ENCODE assay signal across 21 cellular contexts in genomic region chr9:19246891-19247290, GRCh38. TPM values are rescaled to one million over a fixed set of nuclear protein-coding genes. Genes with fewer than 3 reads are reported as not detected.
DNase-seq lines count a peak whose midpoint lies in the region; ATAC-seq, FAIRE-seq and TF ChIP-seq lines count a peak whose summit lies in the region.
"Had no signal": no experiment of that assay in that cellular context is flagged by ENCODE, and none has a peak within 500 bp of the region (broad histone marks: within the 10 kb centered on the region; RNA-seq: fewer than 3 reads in every experiment).

No MANE protein-coding gene starts in this region.

- FAIRE-seq in K562 (lab: Jason Lieb, UNC): no peak
- FAIRE-seq: A204.1, D721Med, G401.6, GM12892, GM19239 had no signal

- intact Hi-C loops in left ventricle myocardium superior (cut with micrococcal nuclease) (no loop called here), K562 (cut with micrococcal nuclease) (no loop called here)

- H3K4me1 Mint-ChIP-seq in GM23338 (peaks cover 26% of the 10 kb centered on the region), progenitor cell of endocrine pancreas (ENCODE audit: low read depth) (peaks cover 41% of the 10 kb centered on the region)

- H3K36me3 Mint-ChIP-seq in GM23338 (ENCODE audit: low read depth) (peaks cover 9% of the 10 kb centered on the region; the same call in 1 of the 3 replicates), progenitor cell of endocrine pancreas (ENCODE audit: insufficient read depth) (peaks cover 8% of the 10 kb centered on the region)

- peaks cover 88% of the 10 kb centered on the region for H3K79me2 ChIP-seq in GM23338 (replicated peaks; ENCODE audit: insufficient read depth)
- peaks cover 58% of the 10 kb centered on the region for H3K79me2 ChIP-seq in K562 (ENCODE audit: control insufficient read depth, insufficient read depth, low read length)

- H3K9me2 ChIP-seq in GM23338 (ENCODE audit: insufficient read depth): no peaks in the 10 kb centered on the region

- no peaks in the 10 kb centered on the region; the same call in 1 of the 2 replicates for H4K20me1 ChIP-seq in GM23338 (replicated peaks; ENCODE audit: insufficient read depth)
- no peaks in the 10 kb centered on the region for H4K20me1 ChIP-seq in K562 (replicated peaks; ENCODE audit: control insufficient read depth, insufficient read depth, low read length)

- H3K27me3 Mint-ChIP-seq in GM23338 (ENCODE audit: insufficient read depth, low read depth, poor library complexity): peaks cover 6% of the 10 kb centered on the region
- H3K27me3 Mint-ChIP-seq in progenitor cell of endocrine pancreas: no peaks in the 10 kb centered on the region
- H3K27me3 Mint-ChIP-seq: B cell; CD4-positive, alpha-beta memory T cell had no signal

- H3K4me3 Mint-ChIP-seq in GM23338 (no peak overlapping the region), progenitor cell of endocrine pancreas (ENCODE audit: low read depth) (peak overlapping the region; percentile 0)
- H3K4me3 Mint-ChIP-seq: B cell; CD4-positive, alpha-beta memory T cell had no signal

- no peaks in the 10 kb centered on the region for H3F3A ChIP-seq in GM23338 (replicated peaks; ENCODE audit: low read depth)

- no peaks in the 10 kb centered on the region for H3K9me3 ChIP-seq in cardiac muscle cell (ENCODE audit: low read depth)
- H3K9me3 ChIP-seq in K562 (replicated peaks; ENCODE audit: control insufficient read depth, insufficient read depth, low read depth, low read length): no peaks in the 10 kb centered on the region

- H3K4me3 ChIP-seq in cardiac muscle cell: no peak overlapping the region
- no peak overlapping the region for H3K4me3 ChIP-seq in GM23338
- no peak overlapping the region for H3K4me3 ChIP-seq in K562

- TF ChIP-seq CTCF in cardiac muscle cell (IDR thresholded peaks at IDR 0.05; ENCODE audit: low read depth, low read length) (no peak), GM23338 (conservative IDR thresholded peaks at IDR 0.05; ENCODE audit: low read depth in 2 of 2) (no peak), K562 (IDR thresholded peaks at IDR 0.05 in 2 of 3, conservative IDR thresholded peaks at IDR 0.05 in 1 of 3; ENCODE audit: insufficient read depth in 2 of 3, low read depth in 1 of 3, low read length in 3 of 3) (no peak), progenitor cell of endocrine pancreas (IDR thresholded peaks at IDR 0.05; ENCODE audit: unreplicated experiment) (no peak)

- H3K36me3 ChIP-seq in cardiac muscle cell (no peaks in the 10 kb centered on the region), GM23338 (ENCODE audit: insufficient read depth) (no peaks in the 10 kb centered on the region), K562 (ENCODE audit: control insufficient read depth, insufficient read depth, low read length) (no peaks in the 10 kb centered on the region)

- H3K27me3 ChIP-seq in cardiac muscle cell (no peaks in the 10 kb centered on the region), GM23338 (ENCODE audit: insufficient read depth) (no peaks in the 10 kb centered on the region), K562 (ENCODE audit: control insufficient read depth in 2 of 2, insufficient read depth in 2 of 2, low read length in 2 of 2) (no peaks in the 10 kb centered on the region)

- H3K9me1 ChIP-seq in K562 (ENCODE audit: control insufficient read depth, insufficient read depth, low read length): no peaks in the 10 kb centered on the region

- H3K4me1 ChIP-seq in cardiac muscle cell (ENCODE audit: low read depth) (peaks cover 8% of the 10 kb centered on the region), GM23338 (ENCODE audit: insufficient read depth) (peaks cover 11% of the 10 kb centered on the region), K562 (replicated peaks in 1 of 2; ENCODE audit: control insufficient read depth in 2 of 2, insufficient read depth in 2 of 2, low read length in 2 of 2) (peaks cover 0 to 3% of the 10 kb centered on the region in 2 experiments; a peak in 2 of 5 replicates)

- no peak overlapping the region for H3K27ac Mint-ChIP-seq in GM23338
- H3K27ac Mint-ChIP-seq in progenitor cell of endocrine pancreas: peak overlapping the region; percentile 61
- H3K27ac Mint-ChIP-seq: B cell had no signal

- CTCF ChIA-PET in K562 (lab: Yijun Ruan, JAX; ENCODE audit: low intra/inter-chr PET ratio): no interaction called here

- in situ Hi-C loops in K562 (cut with MboI): no loop called here

- no peaks in the 10 kb centered on the region for H3K9me3 Mint-ChIP-seq in GM23338
- no peaks in the 10 kb centered on the region for H3K9me3 Mint-ChIP-seq in progenitor cell of endocrine pancreas (ENCODE audit: low read depth)

- H2AFZ ChIP-seq in GM23338 (no peak overlapping the region), K562 (ENCODE audit: low read depth, low read length) (no peak overlapping the region)

- H3K27ac ChIP-seq in cardiac muscle cell (peak overlapping the region; percentile 42), GM23338 (ENCODE audit: low read depth) (peak overlapping the region; percentile 8; the same call in 1 of the 2 replicates), K562 (ENCODE audit: extremely low read depth, low read depth, low read length) (0 out of 3 replicates have a peak overlapping the region, but pooled peaks have one; percentile 15)

- TF ChIP-seq POLR2A in K562 (conservative IDR thresholded peaks at IDR 0.05): no peak

- 0% methylated on average over 2 of the region's 3 CpGs for WGBS in K562 (ENCODE audit: insufficient coverage, low coverage, missing lambda C conversion rate)

- TF ChIP-seq RAD21 in K562 (CRISPR knock-in tag; conservative IDR thresholded peaks at IDR 0.05 in 1 of 2, IDR thresholded peaks at IDR 0.05 in 1 of 2): no peak

- DNase-seq in cardiac muscle cell (ENCODE audit: low read depth in 1 of 2, low spot score in 1 of 2) (no peak), left ventricle myocardium superior (no peak), GM23338 (ENCODE audit: low spot score) (no peak), K562 (ENCODE audit: extremely low read depth in 1 of 4, low spot score in 3 of 4) (no peak), progenitor cell of endocrine pancreas (ENCODE audit: low spot score, unreplicated experiment) (no peak), HuH-7.5 (ENCODE audit: low spot score) (no peak)
- DNase-seq: C1 segment of cervical spinal cord; CD4-positive, alpha-beta memory T cell; COR-L47; DMS153; DMS79 treated with DMSO at 0.1 percent for 48 hours; EL; HCEC 1CT; IMR-90 had no signal

- 0 out of 2 replicates have a peak, but pooled peaks have one; percentile 11 for TF ChIP-seq EP300 in K562 (IDR thresholded peaks at IDR 0.05; ENCODE audit: low read length)

- BruUV-seq in K562 (replicated peaks; lab: Mats Ljungman, UMichigan): no TSS peak

- POLR2A ChIA-PET in K562 (lab: Yijun Ruan, JAX): interaction anchor here (1.4 to 1.5 kb wide), 2 partner anchors 13 to 16 kb away, joined by 4 read pairs; partner anchors contain the start of gene DENND4C

- H3K9ac ChIP-seq in K562 (ENCODE audit: insufficient read depth in 1 of 2, low read depth in 2 of 2, low read length in 2 of 2): no peak overlapping the region

- H3K4me2 ChIP-seq in GM23338: no peak overlapping the region
- H3K4me2 ChIP-seq in K562 (ENCODE audit: insufficient read depth, low read length): no peak overlapping the region

- ATAC-seq in left ventricle myocardium superior: no peak
- ATAC-seq in GM23338: no peak
- ATAC-seq in K562: no peak
- no peak for ATAC-seq in HG03025 (IDR thresholded peaks at IDR 0.05; ENCODE audit: low FRiP score, unreplicated experiment)

TF ChIP-seq in GM23338, 12 proteins besides CTCF, POLR2A, EP300 and RAD21 (continues in another document):
- TF ChIP-seq EZH2 (IDR thresholded peaks at IDR 0.05; ENCODE audit: low read depth, unreplicated experiment) (no peak), STAT1 (IDR thresholded peaks at IDR 0.05; ENCODE audit: unreplicated experiment) (no peak)

TF ChIP-seq in K562, 482 proteins besides CTCF, POLR2A, EP300 and RAD21 (continues in another document):
- TF ChIP-seq PKNOX1 (IDR thresholded peaks at IDR 0.05): peak; percentile 82
- TF ChIP-seq CEBPG (CRISPR knock-in tag; IDR thresholded peaks at IDR 0.05): no peak
- TF ChIP-seq CEBPG (tag; conservative IDR thresholded peaks at IDR 0.05 in 1 of 2, IDR thresholded peaks at IDR 0.05 in 1 of 2): 0 out of 4 replicates have a peak, but pooled peaks of 1 of the 2 experiments have one; percentile 30

RNA-seq across cellular contexts. Expression of gene DENND4C, which starts 16.4 kb away (rescaled TPM):
- total RNA-seq in cardiac muscle cell (35.6 and 51.0 TPM in 2 replicates), left ventricle myocardium superior (22.8 TPM), K562 (2014; rRNA removed) (13.6 and 15.3 TPM in 2 replicates), K562 (2014; rRNA removed; fragmentation: Illumina TruSeq; extraction: Trizol) (24.4 and 26.2 TPM in 2 replicates), K562 (2015; rRNA removed; fragmentation: Illumina TruSeq; extraction: Trizol) (26.2 and 31.8 TPM in 2 replicates), K562 (2021) (13.8 and 13.9 TPM in 2 replicates), progenitor cell of endocrine pancreas (57.3 and 60.4 TPM in 2 replicates)
- polyA plus RNA-seq in cardiac muscle cell (19.3 and 21.8 TPM in 2 replicates), GM23338 (2016; fragmentation: Nextera tagmentation; extraction: Ambion mirVana) (5.2 and 6.4 TPM in 2 replicates), K562 (2011; rRNA removed) (19.3 and 26.0 TPM in 2 replicates), K562 (2014; fragmentation: Illumina TruSeq; extraction: Trizol) (12.2 and 14.5 TPM in 2 replicates), K562 (2014; fragmentation: Nextera tagmentation; extraction: Ambion mirVana) (1 to 10 TPM; 4.8 to 6.7 TPM), K562 (2014; rRNA removed) (9.5 and 13.3 TPM in 2 replicates)
- total RNA-seq in GM23338 (2014; rRNA removed; shearing (Covaris generic)): 30.8 and 43.7 TPM in 2 replicates
- 58.3 and 148 TPM in 2 replicates for total RNA-seq in K562 (2011; cell fraction: chromatin; rRNA removed; ENCODE audit: low replicate concordance)
- 21.2 and 29.9 TPM in 2 replicates for total RNA-seq in K562 (2011; cell fraction: nucleolus; rRNA removed)
- 52.6 and 70.1 TPM in 2 replicates for total RNA-seq in K562 (2011; cell fraction: nucleoplasm; rRNA removed)
- 4.9 and 9.3 TPM in 2 replicates for polyA plus RNA-seq in K562 (2011; cell fraction: cytosol; rRNA removed)
- 16.9 and 17.1 TPM in 2 replicates for polyA plus RNA-seq in K562 (2011; cell fraction: nucleus; rRNA removed)
- polyA plus RNA-seq in K562 (2012): 8.7 and 11.1 TPM in 2 replicates
- polyA minus RNA-seq in K562 (2011; rRNA and poly(A)+ RNA removed): 63.2 and 72.7 TPM in 2 replicates
- 15.4 and 29.7 TPM in 2 replicates for polyA minus RNA-seq in K562 (2011; cell fraction: cytosol; rRNA and poly(A)+ RNA removed)
- polyA minus RNA-seq in K562 (2011; cell fraction: nucleus; rRNA and poly(A)+ RNA removed): 39.0 and 62.6 TPM in 2 replicates
